10 cellular contexts compared by ENCODE assay signal in genomic region chr5:119031047-119031886, GRCh38. TPM values are rescaled to one million over a fixed set of nuclear protein-coding genes. Genes with fewer than 3 reads are reported as not detected.
DNase-seq lines count a peak whose midpoint lies in the region; ATAC-seq and TF ChIP-seq lines count a peak whose summit lies in the region.
"Had no signal": no experiment of that assay in that cellular context is flagged by ENCODE, and none has a peak within 500 bp of the region (broad histone marks: within the 10 kb centered on the region; RNA-seq: fewer than 3 reads in every experiment).

No MANE protein-coding gene starts in this region.

- H3K9me3 Mint-ChIP-seq in activated T-cell treated with anti-CD3 and anti-CD28 coated beads, Interleukin-2, amount 50 U/mL, for 4 hours: no peaks in the 10 kb centered on the region
- H3K9me3 Mint-ChIP-seq in stimulated activated naive CD8-positive, alpha-beta T cell treated with anti-CD3 and anti-CD28 coated beads, Interleukin-15, Interleukin-2, amounts not matched to agents 100 ng/mL and 50 ng/mL, for 24 hours: no peaks in the 10 kb centered on the region

- no peaks in the 10 kb centered on the region for H3K27me3 ChIP-seq in Loucy (ENCODE audit: insufficient read depth, low read length, poor library complexity, severe bottlenecking)
- H3K27me3 ChIP-seq: upper lobe of left lung had no signal

- no peaks in the 10 kb centered on the region for H3K36me3 ChIP-seq in Loucy (ENCODE audit: insufficient read depth, low read length)
- H3K36me3 ChIP-seq: upper lobe of left lung had no signal

- H3K4me3 ChIP-seq in Loucy (ENCODE audit: low read length, poor library complexity, severe bottlenecking): no peak overlapping the region
- H3K4me3 ChIP-seq: skin epidermis, upper lobe of left lung had no signal

- H3K4me3 Mint-ChIP-seq in activated T-cell treated with anti-CD3 and anti-CD28 coated beads, Interleukin-2, amount 50 U/mL, for 4 hours: peak overlapping the region; percentile 7
- H3K4me3 Mint-ChIP-seq in stimulated activated naive CD8-positive, alpha-beta T cell treated with anti-CD3 and anti-CD28 coated beads, Interleukin-15, Interleukin-2, amounts not matched to agents 100 ng/mL and 50 ng/mL, for 24 hours: peak overlapping the region; percentile 69

- no peaks in the 10 kb centered on the region for H3K79me2 ChIP-seq in Loucy (ENCODE audit: insufficient read depth, low read length)

- H3K27me3 Mint-ChIP-seq in activated T-cell treated with anti-CD3 and anti-CD28 coated beads, Interleukin-2, amount 50 U/mL, for 4 hours (ENCODE audit: low read depth): no peaks in the 10 kb centered on the region
- no peaks in the 10 kb centered on the region for H3K27me3 Mint-ChIP-seq in stimulated activated naive CD8-positive, alpha-beta T cell treated with anti-CD3 and anti-CD28 coated beads, Interleukin-15, Interleukin-2, amounts not matched to agents 100 ng/mL and 50 ng/mL, for 24 hours

- no peaks in the 10 kb centered on the region for H3K9me3 ChIP-seq in Loucy (ENCODE audit: insufficient read depth, low read depth, low read length)
- H3K9me3 ChIP-seq: upper lobe of left lung had no signal

- H3K9ac ChIP-seq in Loucy (ENCODE audit: low read depth, low read length, poor library complexity, severe bottlenecking): peak overlapping the region; percentile 22

- H3K4me1 ChIP-seq in Loucy (ENCODE audit: insufficient read depth, low read length, poor library complexity, severe bottlenecking): no peaks in the 10 kb centered on the region
- H3K4me1 ChIP-seq: upper lobe of left lung had no signal

- no peaks in the 10 kb centered on the region for H4K20me1 ChIP-seq in Loucy (ENCODE audit: insufficient read depth, low read length, poor library complexity, severe bottlenecking)

- no peaks in the 10 kb centered on the region for H3K9me2 ChIP-seq in Loucy (replicated peaks; ENCODE audit: low read depth, low read length)

- H3K36me3 Mint-ChIP-seq in activated T-cell treated with anti-CD3 and anti-CD28 coated beads, Interleukin-2, amount 50 U/mL, for 4 hours (ENCODE audit: insufficient read depth): no peaks in the 10 kb centered on the region
- H3K36me3 Mint-ChIP-seq in stimulated activated naive CD8-positive, alpha-beta T cell treated with anti-CD3 and anti-CD28 coated beads, Interleukin-15, Interleukin-2, amounts not matched to agents 100 ng/mL and 50 ng/mL, for 24 hours (ENCODE audit: low read depth): no peaks in the 10 kb centered on the region

- DNase-seq in activated T-cell treated with anti-CD3 and anti-CD28 coated beads, Interleukin-2, amount 50 U/mL, for 4 hours: no peak
- DNase-seq in activated T-cell treated with anti-CD3 and anti-CD28 coated beads, Interleukin-2, amount 50 U/mL, for 1 hour: no peak
- DNase-seq in NCI-H2171 (lab: John Stamatoyannopoulos, UW): no peak
- DNase-seq in NCI-H2227 (lab: John Stamatoyannopoulos, UW; ENCODE audit: unreplicated experiment): no peak
- no peak for DNase-seq in NCI-H510A (lab: John Stamatoyannopoulos, UW)

- peaks cover 31% of the 10 kb centered on the region for H3K4me1 Mint-ChIP-seq in activated T-cell treated with anti-CD3 and anti-CD28 coated beads, Interleukin-2, amount 50 U/mL, for 4 hours (ENCODE audit: low read depth)
- H3K4me1 Mint-ChIP-seq in stimulated activated naive CD8-positive, alpha-beta T cell treated with anti-CD3 and anti-CD28 coated beads, Interleukin-15, Interleukin-2, amounts not matched to agents 100 ng/mL and 50 ng/mL, for 24 hours (ENCODE audit: low read depth): peaks cover 44% of the 10 kb centered on the region

- peak; percentile 74 to 82 for ATAC-seq in activated T-cell treated with anti-CD3 and anti-CD28 coated beads, Interleukin-2, amount 50 U/mL, for 4 hours
- ATAC-seq in HG02763 (IDR thresholded peaks at IDR 0.05; ENCODE audit: unreplicated experiment): peak; percentile 82

- no peak for TF ChIP-seq CTCF in Loucy (conservative IDR thresholded peaks at IDR 0.05; ENCODE audit: low read length)

- peak overlapping the region; percentile 26 for H3K4me2 ChIP-seq in Loucy (ENCODE audit: low read depth, low read length, poor library complexity, severe bottlenecking)

- no peaks in the 10 kb centered on the region for H3F3A ChIP-seq in Loucy (ENCODE audit: low read depth)

- H3K27ac Mint-ChIP-seq in stimulated activated naive CD8-positive, alpha-beta T cell treated with anti-CD3 and anti-CD28 coated beads, Interleukin-15, Interleukin-2, amounts not matched to agents 100 ng/mL and 50 ng/mL, for 24 hours: peak overlapping the region; percentile 94

- H2AFZ ChIP-seq in Loucy (ENCODE audit: low read length): peak overlapping the region; percentile 52; the same call in 1 of the 2 replicates

RNA-seq across cellular contexts. Expression of gene DMXL1, which starts 39.6 kb away (rescaled TPM):
- 10 to 100 TPM; 16.0 to 27.5 (median 18.7) TPM for total RNA-seq in activated T-cell treated with anti-CD3 and anti-CD28 coated beads, Interleukin-2, amount 50 U/mL, for 4 hours

RNA-seq across cellular contexts. Expression of gene DTWD2, which starts 42.9 kb away (rescaled TPM):
- total RNA-seq in activated T-cell treated with anti-CD3 and anti-CD28 coated beads, Interleukin-2, amount 50 U/mL, for 4 hours: 1 to 10 TPM; 3.5 to 4.3 (median 3.7) TPM
